Comparison of ENCODE assay signal across 18 cellular contexts in the genomic region with DNA sequence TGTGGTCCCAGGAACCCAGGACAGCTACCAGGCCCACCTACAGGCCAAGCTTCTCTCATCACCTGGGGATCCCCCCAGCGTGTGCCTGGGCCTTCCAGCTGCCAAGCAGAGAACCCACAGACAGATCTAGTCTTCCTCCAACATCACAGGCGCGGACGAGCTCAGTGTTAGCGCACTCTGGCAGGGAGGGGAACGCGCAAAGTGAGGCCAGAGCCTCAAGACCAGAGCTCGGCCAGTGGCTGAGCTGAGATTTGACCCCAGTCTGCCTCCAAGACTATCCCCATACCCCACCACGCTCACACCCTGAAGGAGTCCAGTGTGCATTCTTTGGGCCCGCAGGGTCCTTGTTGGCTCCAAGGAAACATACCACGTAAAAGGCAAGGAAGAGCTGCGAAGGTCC. TPM values are rescaled to one million over a fixed set of nuclear protein-coding genes. Genes with fewer than 3 reads are reported as not detected.
A peak's percentile ranks its signal among the peaks of the same experiment; 100 is the strongest.
DNase-seq lines count a peak whose midpoint lies in the region; ATAC-seq and TF ChIP-seq lines count a peak whose summit lies in the region.
"Had no signal": no experiment of that assay in that cellular context is flagged by ENCODE, and none has a peak within 500 bp of the region (broad histone marks: within the 10 kb centered on the region; RNA-seq: fewer than 3 reads in every experiment).

No MANE protein-coding gene starts in this region.

- H3K9me3 ChIP-seq in heart left ventricle (no peaks in the 10 kb centered on the region), Loucy (ENCODE audit: insufficient read depth, low read depth, low read length) (no peaks in the 10 kb centered on the region), uterus (no peaks in the 10 kb centered on the region)
- H3K9me3 ChIP-seq: left lung had no signal

- peaks cover 38% of the 10 kb centered on the region for H3K4me1 Mint-ChIP-seq in neural crest cell

- H2AFZ ChIP-seq in Loucy (ENCODE audit: low read length): no peak overlapping the region

- no peak overlapping the region for H3K4me3 Mint-ChIP-seq in neural crest cell

- H3F3A ChIP-seq in Loucy (ENCODE audit: low read depth): no peaks in the 10 kb centered on the region

- peak overlapping the region; percentile 99 for H3K4me2 ChIP-seq in Loucy (ENCODE audit: low read depth, low read length, poor library complexity, severe bottlenecking)

- no peak for DNase-seq in heart left ventricle
- no peak for DNase-seq in cardiac septum (ENCODE audit: low spot score)
- no peak for DNase-seq in neural crest cell (ENCODE audit: low read depth, low spot score)
- DNase-seq in uterus: no peak
- no peak for DNase-seq in NCI-H446 (lab: John Stamatoyannopoulos, UW)
- no peak for DNase-seq in foreskin fibroblast
- DNase-seq: activated CD4-positive, alpha-beta T cell treated with anti-CD3 and anti-CD28 coated beads, Interleukin-2, amount 50 U/mL, for 4 hours; cerebellar nuclear complex; effector CD4-positive, alpha-beta T cell; glutamatergic neuron; GOT3; NCI-H1105 treated with DMSO at 0.1 percent for 48 hours; NCI-H2081 treated with DMSO at 0.1 percent for 48 hours; stimulated activated CD4-positive, alpha-beta T cell treated with anti-CD3 and anti-CD28 coated beads, Interleukin-2, amount 100 ng/mL, for 24 hours had no signal

- no peaks in the 10 kb centered on the region for H3K9me3 Mint-ChIP-seq in neural crest cell

- TF ChIP-seq CTCF in heart left ventricle (IDR thresholded peaks at IDR 0.05) (no peak), Loucy (conservative IDR thresholded peaks at IDR 0.05; ENCODE audit: low read length) (no peak), neural crest cell (conservative IDR thresholded peaks at IDR 0.05) (no peak), uterus (IDR thresholded peaks at IDR 0.05) (no peak), foreskin fibroblast (IDR thresholded peaks at IDR 0.05; ENCODE audit: low read depth, low read length) (no peak)

- peak overlapping the region; percentile 94 for H3K27ac Mint-ChIP-seq in neural crest cell (ENCODE audit: unreplicated experiment)

- H3K36me3 ChIP-seq in heart left ventricle: peaks cover 0 to 71% (median 53%) of the 10 kb centered on the region in 9 donors
- peaks cover 13% of the 10 kb centered on the region; the same call in 1 of the 2 replicates for H3K36me3 ChIP-seq in Loucy (ENCODE audit: insufficient read depth, low read length)
- H3K36me3 ChIP-seq in uterus: no peaks in the 10 kb centered on the region

- peak overlapping the region; percentile 5 for H3K9ac ChIP-seq in Loucy (ENCODE audit: low read depth, low read length, poor library complexity, severe bottlenecking)

- ATAC-seq in heart left ventricle (no peak), GM18498 (IDR thresholded peaks at IDR 0.05; ENCODE audit: unreplicated experiment) (no peak)
- ATAC-seq: esophagus mucosa, left lung had no signal

- peaks cover 3 to 83% (median 71%) of the 10 kb centered on the region in 12 donors for H3K4me1 ChIP-seq in heart left ventricle
- peaks cover 36% of the 10 kb centered on the region for H3K4me1 ChIP-seq in Loucy (ENCODE audit: insufficient read depth, low read length, poor library complexity, severe bottlenecking)
- H3K4me1 ChIP-seq in uterus: peaks cover 11 to 42% of the 10 kb centered on the region in 2 donors

- intact Hi-C loops in heart left ventricle (cut with DNase I) (loop anchor here in 6 of 10 donors (5.0 to 10.0 kb wide), 5 partner anchors 94 to 274 kb away; no protein-coding TSS in a partner anchor), cardiac septum (cut with DNase I) (loop anchor here (2.0 kb wide), 1 partner anchor 97 kb away; no protein-coding TSS in a partner anchor), uterus (cut with DNase I; ENCODE audit: low total_unique reads) (loop anchor here (5.0 to 10.0 kb wide), 3 partner anchors 109 to 283 kb away; a partner anchor contains a TSS)

- H3K27ac ChIP-seq in heart left ventricle (peak overlapping the region in 9 of 12 donors; percentile 21 to 98 (median 95)), uterus (peak overlapping the region; percentile 94)
- H3K27ac ChIP-seq: left lung had no signal

- H3K4me3 ChIP-seq in heart left ventricle (peak overlapping the region in 5 of 12 donors; percentile 4 to 88 (median 18)), Loucy (ENCODE audit: low read length, poor library complexity, severe bottlenecking) (no peak overlapping the region), uterus (no peak overlapping the region), foreskin fibroblast (ENCODE audit: low read depth in 1 of 2, low read length in 2 of 2) (no peak overlapping the region)
- H3K4me3 ChIP-seq: left lung had no signal

- H3K9me2 ChIP-seq in Loucy (replicated peaks; ENCODE audit: low read depth, low read length): no peaks in the 10 kb centered on the region

- peaks cover 24% of the 10 kb centered on the region for H4K20me1 ChIP-seq in Loucy (ENCODE audit: insufficient read depth, low read length, poor library complexity, severe bottlenecking)

- TF ChIP-seq POLR2A in heart left ventricle (IDR thresholded peaks at IDR 0.05) (no peak), uterus (IDR thresholded peaks at IDR 0.05) (no peak)

- no peaks in the 10 kb centered on the region for H3K27me3 Mint-ChIP-seq in neural crest cell (ENCODE audit: low read depth)

- H3K27me3 ChIP-seq in heart left ventricle: no peaks in the 10 kb centered on the region
- no peaks in the 10 kb centered on the region for H3K27me3 ChIP-seq in Loucy (ENCODE audit: insufficient read depth, low read length, poor library complexity, severe bottlenecking)
- no peaks in the 10 kb centered on the region for H3K27me3 ChIP-seq in uterus

- H3K36me3 Mint-ChIP-seq in neural crest cell (ENCODE audit: low read depth): peaks cover 16% of the 10 kb centered on the region

- H3K79me2 ChIP-seq in Loucy (ENCODE audit: insufficient read depth, low read length): peaks cover 61% of the 10 kb centered on the region

- 81 to 88% (median 82%) methylated on average over 9 to 12 of the region's 12 CpGs for WGBS in heart left ventricle, 4 donors

RNA-seq across cellular contexts. Expression of a gene that starts 5.1 kb away (rescaled TPM):
- total RNA-seq in heart left ventricle (100 to 1,000 TPM; 352 to 732 (median 556) TPM), cardiac septum (1,071 TPM), neural crest cell (104 and 113 TPM in 2 replicates), uterus (100 to 1,000 TPM; 212 to 664 (median 370) TPM)
- polyA plus RNA-seq in heart left ventricle: 100 to 1,000 TPM; 386 to 639 TPM

RNA-seq across cellular contexts. Expression of a gene that starts 12.8 kb away (rescaled TPM):
- total RNA-seq in heart left ventricle (10 to 100 TPM in 1 of 9 donors, 1 to 10 TPM in 8; 1.2 to 32.9 (median 3.3) TPM), cardiac septum (9.8 TPM), neural crest cell (2.4 and 2.9 TPM in 2 replicates), uterus (10 to 100 TPM; 17.9 to 34.8 (median 23.1) TPM)
- polyA plus RNA-seq in heart left ventricle: 1 to 10 TPM; 1.5 to 6.8 TPM
